In genomic region chr5:7808998-7809397, GRCh38 we compare ENCODE assay signal across 1 cellular context.
TF ChIP-seq lines count a peak whose summit lies in the region.

No MANE protein-coding gene starts in this region.

TF ChIP-seq in HepG2, 621 proteins besides CTCF, POLR2A, EP300 and RAD21 (continued from another document):
- TF ChIP-seq, protein P1, sequence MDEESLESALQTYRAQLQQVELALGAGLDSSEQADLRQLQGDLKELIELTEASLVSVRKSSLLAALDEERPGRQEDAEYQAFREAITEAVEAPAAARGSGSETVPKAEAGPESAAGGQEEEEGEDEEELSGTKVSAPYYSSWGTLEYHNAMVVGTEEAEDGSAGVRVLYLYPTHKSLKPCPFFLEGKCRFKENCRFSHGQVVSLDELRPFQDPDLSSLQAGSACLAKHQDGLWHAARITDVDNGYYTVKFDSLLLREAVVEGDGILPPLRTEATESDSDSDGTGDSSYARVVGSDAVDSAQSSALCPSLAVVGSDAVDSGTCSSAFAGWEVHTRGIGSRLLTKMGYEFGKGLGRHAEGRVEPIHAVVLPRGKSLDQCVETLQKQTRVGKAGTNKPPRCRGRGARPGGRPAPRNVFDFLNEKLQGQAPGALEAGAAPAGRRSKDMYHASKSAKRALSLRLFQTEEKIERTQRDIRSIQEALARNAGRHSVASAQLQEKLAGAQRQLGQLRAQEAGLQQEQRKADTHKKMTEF (CRISPR knock-in tag; IDR thresholded peaks at IDR 0.05): no peak
- TF ChIP-seq ZNF274 (CRISPR knock-in tag; IDR thresholded peaks at IDR 0.05): no peak
- TF ChIP-seq, protein P2, sequence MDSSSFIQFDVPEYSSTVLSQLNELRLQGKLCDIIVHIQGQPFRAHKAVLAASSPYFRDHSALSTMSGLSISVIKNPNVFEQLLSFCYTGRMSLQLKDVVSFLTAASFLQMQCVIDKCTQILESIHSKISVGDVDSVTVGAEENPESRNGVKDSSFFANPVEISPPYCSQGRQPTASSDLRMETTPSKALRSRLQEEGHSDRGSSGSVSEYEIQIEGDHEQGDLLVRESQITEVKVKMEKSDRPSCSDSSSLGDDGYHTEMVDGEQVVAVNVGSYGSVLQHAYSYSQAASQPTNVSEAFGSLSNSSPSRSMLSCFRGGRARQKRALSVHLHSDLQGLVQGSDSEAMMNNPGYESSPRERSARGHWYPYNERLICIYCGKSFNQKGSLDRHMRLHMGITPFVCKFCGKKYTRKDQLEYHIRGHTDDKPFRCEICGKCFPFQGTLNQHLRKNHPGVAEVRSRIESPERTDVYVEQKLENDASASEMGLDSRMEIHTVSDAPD (CRISPR knock-in tag; IDR thresholded peaks at IDR 0.05): no peak
TF ChIP-seq in HepG2: peak in this region for 0.
